24 cellular contexts compared by ENCODE assay signal in genomic region chr17:39246274-39246673, GRCh38. TPM values are rescaled to one million over a fixed set of nuclear protein-coding genes. Genes with fewer than 3 reads are reported as not detected.
DNase-seq lines count a peak whose midpoint lies in the region; ATAC-seq and TF ChIP-seq lines count a peak whose summit lies in the region.
"Had no signal": no experiment of that assay in that cellular context is flagged by ENCODE, and none has a peak within 500 bp of the region (broad histone marks: within the 10 kb centered on the region; RNA-seq: fewer than 3 reads in every experiment).

No MANE protein-coding gene starts in this region.

- H3K4me3 ChIP-seq in DOHH2 (ENCODE audit: low read length): no peak overlapping the region
- H3K4me3 ChIP-seq in astrocyte of the cerebellum (ENCODE audit: low read depth, low read length): no peak overlapping the region
- H3K4me3 ChIP-seq in kidney epithelial cell (ENCODE audit: low read depth, low read length): no peak overlapping the region
- H3K4me3 ChIP-seq: breast epithelium, lower lobe of right lung, mucosa of descending colon, tibial nerve had no signal

- H3K4me2 ChIP-seq in DOHH2 (ENCODE audit: low read length): no peak overlapping the region

- peak; percentile 6 for DNase-seq in AG08396 (ENCODE audit: low spot score)
- DNase-seq in astrocyte of the cerebellum (ENCODE audit: low read depth): no peak
- no peak for DNase-seq in kidney epithelial cell (ENCODE audit: low read depth)
- no peak for DNase-seq in KBM-7
- DNase-seq in NCI-H1694 (lab: John Stamatoyannopoulos, UW): no peak
- DNase-seq: activated B cell treated with CpG ODN at 0.5 μM for 24 hours; activated CD4-positive, alpha-beta memory T cell treated with anti-CD3 and anti-CD28 coated beads for 36 hours; activated naive CD4-positive, alpha-beta T cell; CD4-positive, alpha-beta memory T cell; dermis blood vessel endothelial cell; DMS79; lower lobe of right lung; mucosa of descending colon; NCI-H1105 treated with DMSO at 0.1 percent for 48 hours; NCI-H510A; SHP77 treated with DMSO at 0.1 percent for 48 hours; T-helper 9 cell had no signal

- H3K4me1 ChIP-seq in DOHH2 (ENCODE audit: control insufficient read depth, low read length): peaks cover 32% of the 10 kb centered on the region
- H3K4me1 ChIP-seq: breast epithelium, parathyroid adenoma had no signal

- no peak for ATAC-seq in HG03196 (IDR thresholded peaks at IDR 0.05; ENCODE audit: unreplicated experiment)
- ATAC-seq in HG03354 (IDR thresholded peaks at IDR 0.05; ENCODE audit: poor library complexity, severe bottlenecking, unreplicated experiment): no peak
- ATAC-seq: lower lobe of right lung, mucosa of descending colon had no signal

- in situ Hi-C loops in astrocyte of the cerebellum (cut with HindIII; ENCODE audit: low sequenced_read_pairs) (no loop called here), KBM-7 (cut with MboI; ENCODE audit: low pct_unique_long_range_greater_than_20kb, low sequenced_read_pairs) (no loop called here)

- H3K36me3 ChIP-seq in DOHH2 (ENCODE audit: control insufficient read depth, low read length) (no peaks in the 10 kb centered on the region), kidney epithelial cell (ENCODE audit: control insufficient read depth, insufficient read depth, low read length) (no peaks in the 10 kb centered on the region)
- H3K36me3 ChIP-seq: breast epithelium, lower lobe of right lung had no signal

- 0 out of 2 replicates have a peak, but pooled peaks cover 11% of the 10 kb centered on the region for H3F3A ChIP-seq in DOHH2 (ENCODE audit: control insufficient read depth, insufficient read depth)

- peak; percentile 10 for TF ChIP-seq CTCF in DOHH2 (IDR thresholded peaks at IDR 0.05; ENCODE audit: low read depth, low read length, poor library complexity, severe bottlenecking)
- TF ChIP-seq CTCF in astrocyte of the cerebellum (IDR thresholded peaks at IDR 0.05; ENCODE audit: low read depth, low read length, missing control alignments): peak; percentile 13
- peak; percentile 3 for TF ChIP-seq CTCF in kidney epithelial cell (IDR thresholded peaks at IDR 0.05; ENCODE audit: insufficient read depth, low read length, poor library complexity, severe bottlenecking)

- no peaks in the 10 kb centered on the region for H4K20me1 ChIP-seq in DOHH2 (ENCODE audit: control insufficient read depth, insufficient read depth, low read depth, low read length)

- no peaks in the 10 kb centered on the region for H3K9me2 ChIP-seq in DOHH2 (replicated peaks; ENCODE audit: control insufficient read depth, low read length)

- no peaks in the 10 kb centered on the region for H3K9me3 ChIP-seq in DOHH2 (ENCODE audit: control insufficient read depth, insufficient read depth, low read length)
- H3K9me3 ChIP-seq: breast epithelium, lower lobe of right lung, mucosa of descending colon, tibial nerve had no signal

- H3K27ac ChIP-seq in DOHH2 (ENCODE audit: low read depth, low read length): no peak overlapping the region
- H3K27ac ChIP-seq: breast epithelium, lower lobe of right lung, parathyroid adenoma, tibial nerve had no signal

- no peaks in the 10 kb centered on the region for H3K27me3 ChIP-seq in DOHH2 (ENCODE audit: control insufficient read depth, low read length)
- peaks cover 2% of the 10 kb centered on the region for H3K27me3 ChIP-seq in kidney epithelial cell (ENCODE audit: control insufficient read depth, insufficient read depth, low read length)
- H3K27me3 ChIP-seq: breast epithelium had no signal

- H3K79me2 ChIP-seq in DOHH2 (ENCODE audit: control insufficient read depth, low read length): no peaks in the 10 kb centered on the region
- H3K79me2 ChIP-seq: parathyroid adenoma had no signal

RNA-seq across cellular contexts. Expression of gene STAC2, which starts 20.5 kb away (rescaled TPM):
- total RNA-seq in kidney epithelial cell: not detected in 2 replicates
- total RNA-seq: activated B cell treated with CpG ODN at 0.5 μM for 24 hours; activated CD4-positive, alpha-beta memory T cell treated with anti-CD3 and anti-CD28 coated beads for 36 hours; CD4-positive, alpha-beta memory T cell; fibroblast of lung had no signal

RNA-seq across cellular contexts. Expression of gene RPL19, which starts 46.2 kb away (rescaled TPM):
- total RNA-seq in kidney epithelial cell: 3,729 and 4,555 TPM in 2 replicates

RNA-seq across cellular contexts. Expression of gene CACNB1, which starts 48.8 kb away (rescaled TPM):
- 6.0 and 7.1 TPM in 2 replicates for total RNA-seq in kidney epithelial cell
